ENCODE assay signal across 14 cellular contexts in genomic region chr2:66303471-66303870, GRCh38.
"Had no signal": no experiment of that assay in that cellular context is flagged by ENCODE, and none has a peak within 500 bp of the region (broad histone marks: within the 10 kb centered on the region; RNA-seq: fewer than 3 reads in every experiment).

No MANE protein-coding gene starts in this region.

- H3K9me3 ChIP-seq: gastrocnemius medialis, sigmoid colon had no signal

- H3K4me3 ChIP-seq: gastrocnemius medialis, lung, sigmoid colon had no signal

- H3K36me3 ChIP-seq: gastrocnemius medialis, sigmoid colon had no signal

- H3K27me3 ChIP-seq: gastrocnemius medialis, sigmoid colon had no signal

- FAIRE-seq: kidney had no signal

- H3K27ac ChIP-seq: gastrocnemius medialis, sigmoid colon had no signal

- DNase-seq: activated CD4-positive, alpha-beta T cell treated with anti-CD3 and anti-CD28 coated beads for 36 hours; activated CD4-positive, alpha-beta T cell treated with anti-CD3 and anti-CD28 coated beads, Interleukin-2, amount 50 U/mL, for 48 hours; effector CD8-positive, alpha-beta T cell; gastrocnemius medialis; head of caudate nucleus; kidney; nucleus accumbens; sigmoid colon; stimulated activated CD4-positive, alpha-beta T cell treated with anti-CD3 and anti-CD28 coated beads, Interleukin-4, amount 100 ng/mL, for 4 hours had no signal

- ATAC-seq: activated CD4-positive, alpha-beta T cell treated with anti-CD3 and anti-CD28 coated beads for 36 hours; esophagus mucosa; gastrocnemius medialis; left lobe of liver; stimulated activated memory B cell treated with anti-CD40 and anti-IgM and Interleukin-4, amounts not matched to agents 10 μg/mL and 1 μg/mL and 100 μg/mL, for 72 hours; WTC11 had no signal
